ENCODE assay signal across 15 cellular contexts in the genomic region with DNA sequence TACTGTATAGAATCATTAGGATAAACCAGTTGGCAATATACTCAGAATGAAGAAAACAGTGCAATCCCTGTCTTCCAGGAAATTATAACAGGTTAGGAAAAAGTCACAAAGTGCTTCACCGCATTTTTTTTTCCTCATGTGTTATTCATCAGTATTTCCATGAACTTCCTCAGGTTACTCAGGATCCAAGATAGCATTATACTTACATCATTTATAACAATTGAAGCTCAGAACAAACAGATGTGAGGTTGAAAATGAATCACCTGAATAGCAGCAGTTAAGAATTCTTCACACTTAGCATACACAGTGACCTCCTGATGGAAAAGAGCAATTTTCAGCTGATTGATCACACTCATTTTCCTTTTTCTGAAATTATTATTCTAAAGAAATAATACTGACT.
DNase-seq lines count a peak whose midpoint lies in the region; ATAC-seq and TF ChIP-seq lines count a peak whose summit lies in the region.
"Had no signal": no experiment of that assay in that cellular context is flagged by ENCODE, and none has a peak within 500 bp of the region (broad histone marks: within the 10 kb centered on the region; RNA-seq: fewer than 3 reads in every experiment).

No MANE protein-coding gene starts in this region.

- no peaks in the 10 kb centered on the region for H4K20me1 ChIP-seq in KMS-11 (ENCODE audit: insufficient read depth)

- DNase-seq in DMS53 (lab: John Stamatoyannopoulos, UW) (peak; percentile 49), RWPE2 (ENCODE audit: low spot score) (no peak), epithelial cell of proximal tubule (ENCODE audit: low read depth) (peak; percentile 0), nucleus accumbens (lab: John Stamatoyannopoulos, UW) (no peak), NCI-H2081 treated with DMSO at 0.1 percent for 48 hours (lab: John Stamatoyannopoulos, UW) (no peak)
- DNase-seq: C1 segment of cervical spinal cord, H9, KBM-7, MG63, NCI-H2107, NCI-H774, T-cell had no signal

- no peak overlapping the region for H2AFZ ChIP-seq in KMS-11 (ENCODE audit: low read depth)

- no peaks in the 10 kb centered on the region for H3K9me3 ChIP-seq in RWPE2 (ENCODE audit: severe bottlenecking)
- H3K9me3 ChIP-seq: MG63 had no signal

- H3K79me2 ChIP-seq in KMS-11 (ENCODE audit: insufficient read depth, low read depth) = no peaks in the 10 kb centered on the region

- peak; percentile 77; the same call in 2 of the 3 replicates for ATAC-seq in RWPE2 (ENCODE audit: low read depth)
- ATAC-seq in GM18867 (IDR thresholded peaks at IDR 0.05; ENCODE audit: unreplicated experiment) = no peak
- no peak for ATAC-seq in HG03095 (IDR thresholded peaks at IDR 0.05; ENCODE audit: unreplicated experiment)
- ATAC-seq: T-cell had no signal

- H3K4me1 ChIP-seq in KMS-11 (ENCODE audit: low read depth, poor library complexity, severe bottlenecking) (peaks cover 55% of the 10 kb centered on the region), RWPE2 (ENCODE audit: insufficient read depth, poor library complexity, severe bottlenecking) (no peaks in the 10 kb centered on the region)

- H3K27me3 ChIP-seq in KMS-11 (ENCODE audit: insufficient read depth, low read depth) = no peaks in the 10 kb centered on the region
- H3K27me3 ChIP-seq in RWPE2 (ENCODE audit: insufficient read depth, poor library complexity, severe bottlenecking) = no peaks in the 10 kb centered on the region
- H3K27me3 ChIP-seq: MG63 had no signal

- H3K4me2 ChIP-seq in KMS-11 = peak overlapping the region; percentile 92

- H3K36me3 ChIP-seq in KMS-11 (ENCODE audit: insufficient read depth) = no peaks in the 10 kb centered on the region
- H3K36me3 ChIP-seq in RWPE2 (ENCODE audit: low read depth) = no peaks in the 10 kb centered on the region
- H3K36me3 ChIP-seq: MG63 had no signal

- TF ChIP-seq CTCF in KMS-11 (conservative IDR thresholded peaks at IDR 0.05; ENCODE audit: low read depth, low read length) (no peak), RWPE2 (IDR thresholded peaks at IDR 0.05; ENCODE audit: poor library complexity, severe bottlenecking) (no peak), epithelial cell of proximal tubule (conservative IDR thresholded peaks at IDR 0.05; ENCODE audit: low read depth, low read length) (no peak)

- peak overlapping the region; percentile 97 for H3K27ac ChIP-seq in KMS-11
- no peak overlapping the region for H3K27ac ChIP-seq in RWPE2 (ENCODE audit: poor library complexity, severe bottlenecking)

- H3K4me3 ChIP-seq in KMS-11 (IDR thresholded peaks at IDR 0.05; ENCODE audit: insufficient read depth, low read depth, low read length) (no peak overlapping the region), RWPE2 (ENCODE audit: severe bottlenecking) (no peak overlapping the region), epithelial cell of proximal tubule (ENCODE audit: low read depth, low read length) (no peak overlapping the region)
- H3K4me3 ChIP-seq: MG63 had no signal

- no peak overlapping the region for H3K9ac ChIP-seq in KMS-11

Comparison
In these comparisons a context has a peak if more than half of its experiments do, and no peak if none do; other contexts are left out.
1. DNase-seq: peak in DMS53 (single experiment) and epithelial cell of proximal tubule (single experiment); none in RWPE2 (single experiment), nucleus accumbens (0 of 56) and NCI-H2081 treated with DMSO at 0.1 percent for 48 hours (single experiment).